Comparison of ENCODE assay signal across 23 cellular contexts in the genomic region with DNA sequence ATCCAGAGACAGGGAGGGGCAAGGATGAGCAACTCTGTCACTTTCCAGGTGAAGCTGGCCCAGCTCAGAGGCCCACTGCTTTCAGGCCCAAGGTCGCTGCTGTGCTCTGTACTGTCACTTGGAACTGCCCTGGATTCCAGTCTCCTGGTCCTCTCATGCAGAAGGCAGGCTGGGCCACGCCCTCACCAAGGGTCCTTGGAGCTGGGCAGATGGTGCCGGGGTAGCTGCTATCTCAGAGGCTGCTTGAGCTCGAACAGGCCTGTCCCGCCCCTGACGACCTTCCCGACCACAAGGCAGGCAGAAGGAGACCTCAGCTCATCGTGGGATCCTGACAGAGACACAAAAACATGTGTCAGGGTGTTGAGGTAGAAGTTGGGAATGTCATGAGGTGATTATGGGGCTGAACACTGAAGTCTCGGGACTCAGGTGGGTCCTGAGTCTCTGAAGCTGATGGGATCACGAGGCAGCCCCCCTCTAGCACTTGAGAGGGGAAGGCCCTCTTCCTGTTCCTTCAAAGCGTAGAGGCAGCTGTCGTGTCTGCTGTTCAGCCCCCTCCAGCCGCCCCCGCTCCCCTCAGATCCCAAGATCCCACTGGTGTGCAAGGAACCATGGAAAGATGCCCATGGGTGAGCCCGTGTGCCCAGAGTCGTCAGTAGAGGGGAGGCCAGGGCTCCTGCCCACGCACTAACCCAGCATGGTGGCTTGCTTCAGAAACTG.
DNase-seq lines count a peak whose midpoint lies in the region; ATAC-seq and TF ChIP-seq lines count a peak whose summit lies in the region.
"Had no signal": no experiment of that assay in that cellular context is flagged by ENCODE, and none has a peak within 500 bp of the region (broad histone marks: within the 10 kb centered on the region; RNA-seq: fewer than 3 reads in every experiment).

No MANE protein-coding gene starts in this region.

- H3K79me2 ChIP-seq in mammary epithelial cell (ENCODE audit: insufficient read depth, low read length), result no peaks in the 10 kb centered on the region

- H3K27ac ChIP-seq in mammary epithelial cell (ENCODE audit: insufficient read depth, low read depth, low read length) (no peak overlapping the region), dorsolateral prefrontal cortex (peak overlapping the region in 57 of 59 donors; percentile 24 to 96 (median 88)), vagina (peak overlapping the region; percentile 30), esophagus squamous epithelium (no peak overlapping the region)
- H3K27ac ChIP-seq in CD4-positive, alpha-beta T cell (ENCODE audit: low read depth, low read length), result no peak overlapping the region
- H3K27ac ChIP-seq: pancreas, tibial artery had no signal

- H3K9me3 Mint-ChIP-seq in MCF 10A (ENCODE audit: unreplicated experiment), result no peaks in the 10 kb centered on the region
- H3K9me3 Mint-ChIP-seq in progenitor cell of endocrine pancreas (ENCODE audit: low read depth), result no peaks in the 10 kb centered on the region
- H3K9me3 Mint-ChIP-seq in CD4-positive, alpha-beta T cell, result no peaks in the 10 kb centered on the region
- H3K9me3 Mint-ChIP-seq in activated CD4-positive, alpha-beta T cell treated with anti-CD3 and anti-CD28 coated beads, Interleukin-2, amount 10 ng/mL, durations not matched to agents 24 days and 14 days, result no peaks in the 10 kb centered on the region
- H3K9me3 Mint-ChIP-seq: brain; CD4-positive, CD25-positive, alpha-beta regulatory T cell; GM23338 had no signal

- no peak for ATAC-seq in CD4-positive, alpha-beta T cell (ENCODE audit: poor library complexity)
- ATAC-seq: GM23338, Panc1, pancreas, SK-N-SH treated with all-trans-retinoic acid at 6 μM for 48 hours had no signal

- H3K27ac Mint-ChIP-seq in MCF 10A (ENCODE audit: low read depth, unreplicated experiment) (no peak overlapping the region), progenitor cell of endocrine pancreas (peak overlapping the region; percentile 82)
- H3K27ac Mint-ChIP-seq in CD4-positive, alpha-beta T cell, result no peak overlapping the region
- H3K27ac Mint-ChIP-seq in activated CD4-positive, alpha-beta T cell treated with anti-CD3 and anti-CD28 coated beads, Interleukin-2, amount 10 ng/mL, durations not matched to agents 24 days and 14 days, result no peak overlapping the region
- H3K27ac Mint-ChIP-seq: GM23338 had no signal

- no peaks in the 10 kb centered on the region for H3K27me3 ChIP-seq in mammary epithelial cell (ENCODE audit: insufficient read depth, low read length)
- no peaks in the 10 kb centered on the region for H3K27me3 ChIP-seq in dorsolateral prefrontal cortex
- H3K27me3 ChIP-seq in vagina, result no peaks in the 10 kb centered on the region
- H3K27me3 ChIP-seq in esophagus squamous epithelium, result no peaks in the 10 kb centered on the region
- no peaks in the 10 kb centered on the region for H3K27me3 ChIP-seq in CD4-positive, alpha-beta T cell (ENCODE audit: control insufficient read depth, insufficient read depth, low read length)
- H3K27me3 ChIP-seq: pancreas, tibial artery had no signal

- POLR2A ChIA-PET in MCF 10A (lab: Yijun Ruan, JAX), result no interaction called here
- POLR2A ChIA-PET in CD4-positive, alpha-beta T cell (lab: Charles Lee), result interaction anchor here (1.4 kb wide), 1 partner anchor 9 kb away, joined by 4 read pairs; no protein-coding TSS in a partner anchor

- H3K36me3 ChIP-seq in mammary epithelial cell (ENCODE audit: insufficient read depth, low read length) (peaks cover 22% of the 10 kb centered on the region), vagina (peaks cover 0 to 57% of the 10 kb centered on the region in 2 donors), esophagus squamous epithelium (peaks cover 24 to 86% (median 40%) of the 10 kb centered on the region in 3 donors)

- H3K4me3 Mint-ChIP-seq in MCF 10A (ENCODE audit: unreplicated experiment) (no peak overlapping the region), progenitor cell of endocrine pancreas (ENCODE audit: low read depth) (no peak overlapping the region)
- no peak overlapping the region for H3K4me3 Mint-ChIP-seq in CD4-positive, alpha-beta T cell
- H3K4me3 Mint-ChIP-seq in activated CD4-positive, alpha-beta T cell treated with anti-CD3 and anti-CD28 coated beads, Interleukin-2, amount 10 ng/mL, durations not matched to agents 24 days and 14 days, result no peak overlapping the region
- H3K4me3 Mint-ChIP-seq: brain; CD4-positive, CD25-positive, alpha-beta regulatory T cell; GM23338 had no signal

- H3K9me3 ChIP-seq in mammary epithelial cell (replicated peaks; ENCODE audit: insufficient read depth, low read length), result no peaks in the 10 kb centered on the region
- H3K9me3 ChIP-seq in vagina, result no peaks in the 10 kb centered on the region
- H3K9me3 ChIP-seq in esophagus squamous epithelium, result no peaks in the 10 kb centered on the region
- no peaks in the 10 kb centered on the region for H3K9me3 ChIP-seq in CD4-positive, alpha-beta T cell (ENCODE audit: control insufficient read depth, low read length)
- H3K9me3 ChIP-seq: pancreas, tibial artery had no signal

- H3K36me3 Mint-ChIP-seq in MCF 10A (ENCODE audit: insufficient read depth, unreplicated experiment) (peaks cover 67% of the 10 kb centered on the region), progenitor cell of endocrine pancreas (ENCODE audit: insufficient read depth) (peaks cover 30% of the 10 kb centered on the region)
- H3K36me3 Mint-ChIP-seq in CD4-positive, alpha-beta T cell (ENCODE audit: low read depth), result peaks cover 78% of the 10 kb centered on the region
- H3K36me3 Mint-ChIP-seq in activated CD4-positive, alpha-beta T cell treated with anti-CD3 and anti-CD28 coated beads, Interleukin-2, amount 10 ng/mL, durations not matched to agents 24 days and 14 days (ENCODE audit: low read depth), result peaks cover 66% of the 10 kb centered on the region

- intact Hi-C loops in mammary epithelial cell (cut with micrococcal nuclease) (no loop called here), MCF 10A (cut with micrococcal nuclease) (no loop called here), dorsolateral prefrontal cortex (cut with DNase I) (no loop called here), vagina (cut with DNase I) (no loop called here), esophagus squamous epithelium (cut with DNase I) (no loop called here)
- intact Hi-C loops in CD4-positive, alpha-beta T cell (cut with DNase I, micrococcal nuclease), result loop anchor here in 1 of 2 experiments (5.0 kb wide), 1 partner anchor 50 kb away; no protein-coding TSS in a partner anchor
- intact Hi-C loops in activated CD4-positive, alpha-beta T cell treated with anti-CD3 and anti-CD28 coated beads, Interleukin-2, amount 10 ng/mL, durations not matched to agents 24 days and 14 days (cut with micrococcal nuclease), result no loop called here

- CTCF ChIA-PET in mammary epithelial cell (lab: Charles Lee; ENCODE audit: low non-redundant PET) (no interaction called here), MCF 10A (lab: Yijun Ruan, JAX) (interaction anchor here (1.9 kb wide), 1 partner anchor 200 kb away, joined by 8 read pairs; no protein-coding TSS in a partner anchor)
- CTCF ChIA-PET in CD4-positive, alpha-beta T cell (lab: Charles Lee), result interaction anchor here (0.8 kb wide), 1 partner anchor 9 kb away, joined by 3 read pairs; no protein-coding TSS in a partner anchor

- H2AFZ ChIP-seq in mammary epithelial cell (ENCODE audit: low read depth, low read length), result no peak overlapping the region
- H2AFZ ChIP-seq: GM23338 had no signal

- H3K27me3 Mint-ChIP-seq in MCF 10A (ENCODE audit: insufficient read depth, unreplicated experiment) (no peaks in the 10 kb centered on the region), progenitor cell of endocrine pancreas (no peaks in the 10 kb centered on the region)
- H3K27me3 Mint-ChIP-seq in CD4-positive, alpha-beta T cell, result no peaks in the 10 kb centered on the region
- no peaks in the 10 kb centered on the region for H3K27me3 Mint-ChIP-seq in activated CD4-positive, alpha-beta T cell treated with anti-CD3 and anti-CD28 coated beads, Interleukin-2, amount 10 ng/mL, durations not matched to agents 24 days and 14 days
- H3K27me3 Mint-ChIP-seq: brain; CD4-positive, CD25-positive, alpha-beta regulatory T cell had no signal

- dilution Hi-C loops in mammary epithelial cell (cut with HindIII; ENCODE audit: low sequenced_read_pairs), result no loop called here

- no peak overlapping the region for H3K4me3 ChIP-seq in mammary epithelial cell (replicated peaks in 1 of 3; ENCODE audit: insufficient read depth in 1 of 3, low read depth in 2 of 3, low read length in 3 of 3)
- H3K4me3 ChIP-seq in dorsolateral prefrontal cortex, result no peak overlapping the region
- no peak overlapping the region for H3K4me3 ChIP-seq in vagina
- H3K4me3 ChIP-seq in esophagus squamous epithelium, result no peak overlapping the region
- H3K4me3 ChIP-seq: GM23338, pancreas, smooth muscle cell, tibial artery had no signal

- 87% methylated on average over 12 of the region's 17 CpGs for WGBS in mammary epithelial cell (ENCODE audit: low coverage, missing lambda C conversion rate)
- 86 to 90% methylated on average over 2 of the region's 17 CpGs for WGBS in esophagus squamous epithelium, 2 donors

- no peak overlapping the region for H3K4me2 ChIP-seq in mammary epithelial cell (ENCODE audit: insufficient read depth, low read depth, low read length)
- H3K4me2 ChIP-seq: GM23338, smooth muscle cell had no signal

- BruUV-seq in mammary epithelial cell (replicated peaks; lab: Mats Ljungman, UMichigan) (TSS peak; percentile 5), MCF 10A (replicated peaks; lab: Mats Ljungman, UMichigan) (no TSS peak)

- TF ChIP-seq CTCF in mammary epithelial cell (conservative IDR thresholded peaks at IDR 0.05 in 1 of 2, IDR thresholded peaks at IDR 0.05 in 1 of 2; ENCODE audit: extremely low read depth in 1 of 2, insufficient read depth in 1 of 2, low read depth in 1 of 2, low read length in 2 of 2) (no peak), MCF 10A (IDR thresholded peaks at IDR 0.05; ENCODE audit: unreplicated experiment) (no peak), dorsolateral prefrontal cortex (IDR thresholded peaks at IDR 0.05 in 54 of 56, conservative IDR thresholded peaks at IDR 0.05 in 2 of 56; ENCODE audit: low read depth in 1 of 56, partially characterized antibody in 56 of 56) (no peak), progenitor cell of endocrine pancreas (IDR thresholded peaks at IDR 0.05; ENCODE audit: unreplicated experiment) (no peak), vagina (IDR thresholded peaks at IDR 0.05) (no peak), esophagus squamous epithelium (IDR thresholded peaks at IDR 0.05) (no peak)
- no peak for TF ChIP-seq CTCF in CD4-positive, alpha-beta T cell (IDR thresholded peaks at IDR 0.05)

- TF ChIP-seq POLR2A in vagina (IDR thresholded peaks at IDR 0.05) (no peak), esophagus squamous epithelium (IDR thresholded peaks at IDR 0.05) (no peak)

- no peaks in the 10 kb centered on the region for H3K4me1 ChIP-seq in mammary epithelial cell (ENCODE audit: insufficient read depth, low read length)
- peaks cover 7% of the 10 kb centered on the region for H3K4me1 ChIP-seq in vagina
- H3K4me1 ChIP-seq in esophagus squamous epithelium, result no peaks in the 10 kb centered on the region
- H3K4me1 ChIP-seq: pancreas, tibial artery had no signal

- H3K9ac ChIP-seq in mammary epithelial cell (ENCODE audit: insufficient read depth, low read length), result no peak overlapping the region

- H3K4me1 Mint-ChIP-seq in MCF 10A (ENCODE audit: insufficient read depth, unreplicated experiment), result no peaks in the 10 kb centered on the region
- no peaks in the 10 kb centered on the region for H3K4me1 Mint-ChIP-seq in progenitor cell of endocrine pancreas (ENCODE audit: low read depth)
- no peaks in the 10 kb centered on the region for H3K4me1 Mint-ChIP-seq in CD4-positive, alpha-beta T cell (ENCODE audit: low read depth)
- peaks cover 1% of the 10 kb centered on the region for H3K4me1 Mint-ChIP-seq in activated CD4-positive, alpha-beta T cell treated with anti-CD3 and anti-CD28 coated beads, Interleukin-2, amount 10 ng/mL, durations not matched to agents 24 days and 14 days
- H3K4me1 Mint-ChIP-seq: GM23338 had no signal

- in situ Hi-C loops in mammary epithelial cell (cut with MboI; ENCODE audit: low sequenced_read_pairs in 2 of 2), result no loop called here

- no peaks in the 10 kb centered on the region for H4K20me1 ChIP-seq in mammary epithelial cell (ENCODE audit: insufficient read depth, low read length)

- DNase-seq in mammary epithelial cell (no peak), MCF 10A (ENCODE audit: unreplicated experiment) (no peak), dorsolateral prefrontal cortex (peak in 3 of 10 donors; percentile 20 to 34 (median 30)), progenitor cell of endocrine pancreas (ENCODE audit: low spot score, unreplicated experiment) (no peak), vagina (ENCODE audit: extremely low spot score in 2 of 2) (no peak), esophagus squamous epithelium (lab: John Stamatoyannopoulos, UW) (no peak)
- no peak for DNase-seq in CD4-positive, alpha-beta T cell
- no peak for DNase-seq in activated CD4-positive, alpha-beta T cell treated with anti-CD3 and anti-CD28 coated beads, Interleukin-2, amount 10 ng/mL, durations not matched to agents 24 days and 14 days
- DNase-seq: ACHN; activated CD4-positive, CD25-positive, alpha-beta regulatory T cell treated with anti-CD3 and anti-CD28 coated beads, Interleukin-2, amount 50 U/mL, for 72 hours; activated CD8-positive, alpha-beta memory T cell treated with anti-CD3 and anti-CD28 coated beads, Interleukin-2, amount 50 U/mL, for 4 hours; activated naive CD4-positive, alpha-beta T cell treated with Interleukin-2 at 50 U/mL for 16 hours; CD4-positive, CD25-positive, alpha-beta regulatory T cell; erythroblast; NCI-H1417; stimulated activated CD4-positive, alpha-beta T cell treated with anti-CD3 and anti-CD28 coated beads, Interleukin-4, amount 100 ng/mL, for 4 hours had no signal

Comparison
In these comparisons a context has a peak if more than half of its experiments do, and no peak if none do; other contexts are left out.
1. H3K27ac ChIP-seq: peak in dorsolateral prefrontal cortex (57 of 59) and vagina (single experiment); none in mammary epithelial cell (single experiment), esophagus squamous epithelium (0 of 4) and CD4-positive, alpha-beta T cell (single experiment).